ENCODE assay signal across 1 cellular context in the genomic region with DNA sequence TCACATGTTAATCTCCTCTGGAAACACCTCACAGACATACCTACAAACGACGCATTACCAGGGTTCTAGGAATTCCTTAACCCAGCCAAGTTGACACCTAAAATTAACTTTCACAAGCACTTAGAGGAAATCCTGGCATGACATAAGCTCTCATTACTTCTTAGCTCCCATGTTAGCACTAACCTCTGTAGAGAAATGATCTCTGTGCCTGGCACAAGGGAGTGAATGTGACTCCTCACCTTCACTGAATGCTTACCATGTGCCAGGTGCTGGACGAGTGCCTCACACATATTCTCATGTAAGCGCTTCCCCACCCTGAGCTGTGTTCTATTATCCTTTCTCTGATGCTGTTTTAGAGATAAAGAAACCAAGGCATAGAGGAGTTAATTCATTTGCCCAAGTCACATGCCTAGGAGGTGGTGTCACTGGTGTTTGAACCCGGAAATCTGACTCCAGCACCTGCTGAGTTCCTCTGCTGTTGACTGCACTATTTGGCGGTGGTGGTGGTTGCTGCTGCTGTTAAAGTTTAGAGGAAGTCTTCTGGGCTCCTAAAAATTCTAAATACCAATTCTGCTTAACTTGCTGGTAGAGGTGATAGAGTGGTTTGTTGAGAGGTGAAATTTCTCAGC.
TF ChIP-seq lines count a peak whose summit lies in the region.

No MANE protein-coding gene starts in this region.

TF ChIP-seq in GM23338, 12 proteins besides CTCF, POLR2A, EP300 and RAD21 (continued from another document):
- TF ChIP-seq ZNF462 (CRISPR knock-in tag; IDR thresholded peaks at IDR 0.05) (no peak), JUNB (IDR thresholded peaks at IDR 0.05; ENCODE audit: unreplicated experiment) (no peak)
